In genomic region chr2:60285476-60286316, GRCh38 we compare ENCODE assay signal across 30 cellular contexts.
DNase-seq lines count a peak whose midpoint lies in the region; ATAC-seq, FAIRE-seq and TF ChIP-seq lines count a peak whose summit lies in the region.
"Had no signal": no experiment of that assay in that cellular context is flagged by ENCODE, and none has a peak within 500 bp of the region (broad histone marks: within the 10 kb centered on the region; RNA-seq: fewer than 3 reads in every experiment).

No MANE protein-coding gene starts in this region.

- CTCF ChIA-PET in CD8-positive, alpha-beta memory T cell (lab: Charles Lee) = no interaction called here

- POLR2A ChIA-PET in CD8-positive, alpha-beta memory T cell (lab: Charles Lee) = no interaction called here

- peak; percentile 47 for ATAC-seq in HG03432 (IDR thresholded peaks at IDR 0.05; ENCODE audit: unreplicated experiment)
- ATAC-seq: GM12878, K562, left lung had no signal

- no peak overlapping the region for H2AFZ ChIP-seq in keratinocyte (ENCODE audit: control insufficient read depth, low read length)
- H2AFZ ChIP-seq: parathyroid adenoma had no signal

- H3K4me3 Mint-ChIP-seq in CD8-positive, alpha-beta memory T cell = no peak overlapping the region
- H3K4me3 Mint-ChIP-seq: activated CD4-positive, alpha-beta T cell treated with anti-CD3 and anti-CD28 coated beads, Interleukin-2, amount 10 ng/mL, durations not matched to agents 24 days and 14 days; activated naive CD4-positive, alpha-beta T cell treated with anti-CD3 and anti-CD28 coated beads for 36 hours; natural killer cell treated with Interleukin-12 subunit alpha and Interleukin-12 subunit beta and Interleukin-15 and Interleukin-18, amount 100 ng/mL, for 72 hours had no signal

- H3K79me2 ChIP-seq in keratinocyte (ENCODE audit: control insufficient read depth, insufficient read depth, low read length) = no peaks in the 10 kb centered on the region
- H3K79me2 ChIP-seq: parathyroid adenoma had no signal

- peaks cover 2 to 5% of the 10 kb centered on the region in 2 donors for H3K27me3 Mint-ChIP-seq in CD8-positive, alpha-beta memory T cell
- H3K27me3 Mint-ChIP-seq: activated CD4-positive, alpha-beta T cell treated with anti-CD3 and anti-CD28 coated beads, Interleukin-2, amount 10 ng/mL, durations not matched to agents 24 days and 14 days had no signal

- no peak for TF ChIP-seq POLR2A in breast epithelium (IDR thresholded peaks at IDR 0.05)

- DNase-seq in GM12865 (ENCODE audit: low read depth) = peak; percentile 29
- DNase-seq in breast epithelium (ENCODE audit: low spot score in 2 of 2) = peak in 1 of 2 donors; percentile 81
- DNase-seq in keratinocyte (ENCODE audit: low read depth, low spot score) = no peak
- DNase-seq in CD8-positive, alpha-beta memory T cell = no peak
- DNase-seq in stimulated activated CD4-positive, alpha-beta T cell treated with anti-CD3 and anti-CD28 coated beads, Interleukin-4, amount 100 ng/mL, for 1 hour = no peak
- no peak for DNase-seq in NCI-H1694 (lab: John Stamatoyannopoulos, UW)
- no peak for DNase-seq in RPMI8226
- DNase-seq: ACHN; activated CD4-positive, alpha-beta T cell treated with anti-CD3 and anti-CD28 coated beads, Interleukin-2, amount 10 ng/mL, durations not matched to agents 24 days and 14 days; activated naive CD4-positive, alpha-beta T cell treated with anti-CD3 and anti-CD28 coated beads for 36 hours; activated T-cell treated with anti-CD3 and anti-CD28 coated beads, Interleukin-2, amount 50 U/mL, for 48 hours; DND-41; head of caudate nucleus; left lung; MM.1S; NCI-H1417 treated with DMSO at 0.1 percent for 48 hours; NCI-H2171; NCI-H510A treated with DMSO at 0.1 percent for 48 hours; Peyer's patch; right lobe of liver; stimulated activated naive CD4-positive, alpha-beta T cell treated with Interleukin-2 at 50 U/mL for 16 hours; T-helper 2 cell had no signal

- H3K9me1 ChIP-seq in keratinocyte (ENCODE audit: control insufficient read depth, extremely low read depth, insufficient read depth, low read length) = no peaks in the 10 kb centered on the region

- intact Hi-C loops in breast epithelium (cut with DNase I; ENCODE audit: low total_unique reads) = no loop called here

- no peaks in the 10 kb centered on the region for H3K4me1 Mint-ChIP-seq in CD8-positive, alpha-beta memory T cell
- H3K4me1 Mint-ChIP-seq: activated CD4-positive, alpha-beta T cell treated with anti-CD3 and anti-CD28 coated beads, Interleukin-2, amount 10 ng/mL, durations not matched to agents 24 days and 14 days had no signal

- no peaks in the 10 kb centered on the region for H3K36me3 Mint-ChIP-seq in CD8-positive, alpha-beta memory T cell
- H3K36me3 Mint-ChIP-seq: natural killer cell treated with Interleukin-12 subunit alpha and Interleukin-12 subunit beta and Interleukin-15 and Interleukin-18, amount 100 ng/mL, for 72 hours had no signal

- H3K4me3 ChIP-seq in GM12865 (ENCODE audit: low read depth, low read length) (no peak overlapping the region), breast epithelium (no peak overlapping the region), keratinocyte (ENCODE audit: control insufficient read depth in 2 of 3, extremely low read depth in 1 of 3, insufficient read depth in 2 of 3, low read depth in 1 of 3, low read length in 3 of 3) (no peak overlapping the region)
- H3K4me3 ChIP-seq in CD8-positive, alpha-beta memory T cell (ENCODE audit: low read length) = no peak overlapping the region
- H3K4me3 ChIP-seq: BLaER1 treated with 17β-estradiol and CSF1 and Interleukin-3, amounts not matched to agents 10 nM and 100 nM; coronary artery; GM12878; K562; left lung; Peyer's patch; right lobe of liver; SK-N-MC had no signal

- TF ChIP-seq CTCF in GM12865 (IDR thresholded peaks at IDR 0.05; ENCODE audit: insufficient read depth, low read depth, low read length, missing control alignments) = no peak
- TF ChIP-seq CTCF in breast epithelium (IDR thresholded peaks at IDR 0.05) = no peak
- no peak for TF ChIP-seq CTCF in keratinocyte (optimal IDR thresholded peaks at IDR 0.05 in 1 of 3, IDR thresholded peaks at IDR 0.05 in 1 of 3, conservative IDR thresholded peaks at IDR 0.05 in 1 of 3; ENCODE audit: extremely low read depth in 1 of 3, insufficient read depth in 2 of 3, low read length in 3 of 3)

- FAIRE-seq in keratinocyte (lab: Jason Lieb, UNC) = peak; percentile 67
- FAIRE-seq: GM12878, K562 had no signal

- H3K27me3 ChIP-seq in breast epithelium = no peaks in the 10 kb centered on the region
- H3K27me3 ChIP-seq in keratinocyte (ENCODE audit: control insufficient read depth, extremely low read depth, insufficient read depth, low read length) = no peaks in the 10 kb centered on the region
- no peaks in the 10 kb centered on the region for H3K27me3 ChIP-seq in CD8-positive, alpha-beta memory T cell (ENCODE audit: insufficient read depth, low read length, poor library complexity, severe bottlenecking)
- H3K27me3 ChIP-seq: BLaER1 treated with 17β-estradiol and CSF1 and Interleukin-3, amounts not matched to agents 10 nM and 100 nM; left lung; Peyer's patch; right lobe of liver had no signal

- H3K9ac ChIP-seq in keratinocyte (ENCODE audit: control insufficient read depth, extremely low read depth, insufficient read depth, low read length) = no peak overlapping the region
- H3K9ac ChIP-seq: BLaER1 treated with 17β-estradiol and CSF1 and Interleukin-3, amounts not matched to agents 10 nM and 100 nM; parathyroid adenoma had no signal

- peak overlapping the region; percentile 11 for H3K4me2 ChIP-seq in keratinocyte (ENCODE audit: control insufficient read depth, extremely low read depth, insufficient read depth, low read depth, low read length)
- H3K4me2 ChIP-seq: BLaER1 treated with 17β-estradiol and CSF1 and Interleukin-3, amounts not matched to agents 10 nM and 100 nM had no signal

- H3K9me3 Mint-ChIP-seq in CD8-positive, alpha-beta memory T cell = peaks cover 0 to 3% (median 0%) of the 10 kb centered on the region in 5 donors
- H3K9me3 Mint-ChIP-seq: activated CD4-positive, alpha-beta T cell treated with anti-CD3 and anti-CD28 coated beads, Interleukin-2, amount 10 ng/mL, durations not matched to agents 24 days and 14 days; activated naive CD4-positive, alpha-beta T cell treated with anti-CD3 and anti-CD28 coated beads for 36 hours; natural killer cell treated with Interleukin-12 subunit alpha and Interleukin-12 subunit beta and Interleukin-15 and Interleukin-18, amount 100 ng/mL, for 72 hours had no signal

- dilution Hi-C loops in keratinocyte (cut with MboI; ENCODE audit: extremely low pct_ligation_motif_present, low sequenced_read_pairs) = no loop called here

- H3K4me1 ChIP-seq in breast epithelium = peaks cover 0 to 4% of the 10 kb centered on the region in 2 donors
- H3K4me1 ChIP-seq in keratinocyte (ENCODE audit: control insufficient read depth, extremely low read depth, insufficient read depth, low read length) = peaks cover 22% of the 10 kb centered on the region
- H3K4me1 ChIP-seq in CD8-positive, alpha-beta memory T cell (ENCODE audit: insufficient read depth, low read length) = no peaks in the 10 kb centered on the region
- H3K4me1 ChIP-seq: left lung, parathyroid adenoma, Peyer's patch, right lobe of liver had no signal

- H3K36me3 ChIP-seq in breast epithelium (no peaks in the 10 kb centered on the region), keratinocyte (ENCODE audit: control insufficient read depth in 2 of 2, extremely low read depth in 1 of 2, insufficient read depth in 2 of 2, low read length in 2 of 2) (no peaks in the 10 kb centered on the region)
- no peaks in the 10 kb centered on the region for H3K36me3 ChIP-seq in CD8-positive, alpha-beta memory T cell (ENCODE audit: insufficient read depth, low read length)
- H3K36me3 ChIP-seq: BLaER1 treated with 17β-estradiol and CSF1 and Interleukin-3, amounts not matched to agents 10 nM and 100 nM; left lung; Peyer's patch; right lobe of liver had no signal

- H3K9me3 ChIP-seq in breast epithelium (no peaks in the 10 kb centered on the region), keratinocyte (ENCODE audit: control insufficient read depth, low read depth, low read length) (no peaks in the 10 kb centered on the region)
- no peaks in the 10 kb centered on the region for H3K9me3 ChIP-seq in CD8-positive, alpha-beta memory T cell (ENCODE audit: low read length)
- H3K9me3 ChIP-seq: BLaER1 treated with 17β-estradiol and CSF1 and Interleukin-3, amounts not matched to agents 10 nM and 100 nM; left lung; Peyer's patch; right lobe of liver had no signal

- no peak overlapping the region for H3K27ac Mint-ChIP-seq in CD8-positive, alpha-beta memory T cell
- H3K27ac Mint-ChIP-seq: activated CD4-positive, alpha-beta T cell treated with anti-CD3 and anti-CD28 coated beads, Interleukin-2, amount 10 ng/mL, durations not matched to agents 24 days and 14 days; activated naive CD4-positive, alpha-beta T cell treated with anti-CD3 and anti-CD28 coated beads for 36 hours; natural killer cell treated with Interleukin-12 subunit alpha and Interleukin-12 subunit beta and Interleukin-15 and Interleukin-18, amount 100 ng/mL, for 72 hours had no signal

- H4K20me1 ChIP-seq in keratinocyte (ENCODE audit: control insufficient read depth, extremely low read depth, insufficient read depth, low read length) = no peaks in the 10 kb centered on the region
- H4K20me1 ChIP-seq: BLaER1 treated with 17β-estradiol and CSF1 and Interleukin-3, amounts not matched to agents 10 nM and 100 nM had no signal

- H3K27ac ChIP-seq in breast epithelium (peak overlapping the region; percentile 73 to 83), keratinocyte (ENCODE audit: control insufficient read depth, insufficient read depth, low read length) (no peak overlapping the region)
- no peak overlapping the region for H3K27ac ChIP-seq in CD8-positive, alpha-beta memory T cell (ENCODE audit: low read depth, low read length)
- H3K27ac ChIP-seq: BLaER1 treated with 17β-estradiol and CSF1 and Interleukin-3, amounts not matched to agents 10 nM and 100 nM; coronary artery; left lung; parathyroid adenoma; Peyer's patch; right lobe of liver; SK-N-MC had no signal

Comparison
In these comparisons a context has a peak if more than half of its experiments do, and no peak if none do; other contexts are left out.
1. H3K27ac ChIP-seq: peak in breast epithelium (2 of 2); none in keratinocyte (single experiment) and CD8-positive, alpha-beta memory T cell (single experiment).